Comparison of ENCODE assay signal across 22 cellular contexts in the genomic region with DNA sequence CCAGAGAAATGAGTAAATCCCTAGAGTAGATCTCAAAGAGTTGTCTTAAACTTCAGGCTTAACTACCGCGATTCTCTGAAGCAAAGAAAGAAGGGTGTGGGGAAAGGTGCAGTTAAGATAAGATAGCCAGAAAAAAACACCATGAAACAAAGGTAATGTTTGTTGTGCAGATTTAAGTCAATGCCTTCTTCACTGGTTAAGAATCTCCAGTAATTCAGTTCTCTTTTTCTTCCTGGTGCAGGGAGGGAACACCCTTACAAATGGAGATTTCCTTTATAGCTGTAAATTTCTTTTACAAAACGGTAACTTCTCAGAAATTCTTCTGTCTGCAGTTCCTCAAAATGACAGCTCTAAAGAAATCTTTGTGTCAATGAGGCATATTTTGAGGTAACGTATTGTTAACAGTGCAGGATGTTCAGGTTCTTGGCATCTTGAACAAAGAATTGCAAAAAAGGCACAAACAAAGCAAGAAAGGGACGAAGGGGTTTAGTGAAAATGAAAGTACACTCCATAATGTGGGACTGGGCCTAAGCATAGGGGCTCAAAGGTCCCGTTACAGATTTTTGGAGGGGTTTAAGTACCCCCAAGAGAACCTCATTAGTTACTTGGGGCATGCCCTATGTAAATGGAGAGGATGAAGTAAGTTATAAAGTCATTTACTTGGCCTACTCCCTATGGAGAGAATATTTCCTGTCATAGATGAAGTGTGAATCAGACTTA.
A peak's percentile ranks its signal among the peaks of the same experiment; 100 is the strongest.
DNase-seq lines count a peak whose midpoint lies in the region; FAIRE-seq and TF ChIP-seq lines count a peak whose summit lies in the region.
"Had no signal": no experiment of that assay in that cellular context is flagged by ENCODE, and none has a peak within 500 bp of the region (broad histone marks: within the 10 kb centered on the region; RNA-seq: fewer than 3 reads in every experiment).

No MANE protein-coding gene starts in this region.

- H3K4me1 ChIP-seq in Caco-2: 0 out of 2 replicates have a peak, but pooled peaks cover 5% of the 10 kb centered on the region
- peaks cover 29% of the 10 kb centered on the region for H3K4me1 ChIP-seq in HUES64 (ENCODE audit: insufficient read depth, low read length)
- H3K4me1 ChIP-seq in mesenchymal stem cell (ENCODE audit: control insufficient read depth, insufficient read depth, low read depth, low read length): no peaks in the 10 kb centered on the region
- H3K4me1 ChIP-seq: gastroesophageal sphincter, SJCRH30 had no signal

- CTCF ChIA-PET in Caco-2 (lab: Charles Lee): no interaction called here

- TF ChIP-seq CTCF in Caco-2 (IDR thresholded peaks at IDR 0.05; ENCODE audit: insufficient read depth in 1 of 2, low read depth in 1 of 2, low read length in 1 of 2, severe bottlenecking in 1 of 2, unreplicated experiment in 1 of 2): no peak

- DNase-seq in Caco-2 (no peak), mesenchymal stem cell (no peak), cerebellar nuclear complex (lab: John Stamatoyannopoulos, UW) (no peak), NCI-H146 (lab: John Stamatoyannopoulos, UW) (no peak)
- DNase-seq in activated CD4-positive, alpha-beta T cell treated with anti-CD3 and anti-CD28 coated beads, Interleukin-2, amount 50 U/mL, for 4 hours: no peak
- no peak for DNase-seq in activated effector memory CD4-positive, alpha-beta T cell treated with anti-CD3 and anti-CD28 coated beads, Interleukin-2, amount 50 U/mL, for 16 hours
- DNase-seq: activated CD4-positive, alpha-beta T cell treated with anti-CD3 and anti-CD28 coated beads for 1 hour; activated T-cell treated with anti-CD3 and anti-CD28 coated beads, Interleukin-2, amount 50 U/mL, for 1 hour; AML-193; DMS53; GF-D8; IMR-90; NCI-H1105 treated with DMSO at 0.1 percent for 48 hours; NCI-H2029 treated with DMSO at 0.1 percent for 48 hours; NCI-H2227 treated with DMSO at 0.1 percent for 48 hours; occipital lobe; SJCRH30; stimulated activated CD4-positive, alpha-beta T cell treated with anti-CD3 and anti-CD28 coated beads, Interleukin-1b, Interleukin-23, amount 100 ng/mL, for 48 hours; T-helper 1 cell had no signal

- no peaks in the 10 kb centered on the region for H3K9me3 ChIP-seq in Caco-2
- H3K9me3 ChIP-seq in HUES64 (ENCODE audit: insufficient read depth, low read depth, low read length): no peaks in the 10 kb centered on the region
- H3K9me3 ChIP-seq in mesenchymal stem cell (ENCODE audit: control insufficient read depth, low read length): no peaks in the 10 kb centered on the region
- H3K9me3 ChIP-seq: gastroesophageal sphincter, SJCRH30 had no signal

- no peak overlapping the region for H3K4ac ChIP-seq in mesenchymal stem cell (ENCODE audit: low read depth in 1 of 2, low read length in 2 of 2)

- H3K18ac ChIP-seq in mesenchymal stem cell (ENCODE audit: low read depth in 1 of 2, low read length in 2 of 2): no peak overlapping the region

- peak overlapping the region; percentile 38 for H3K4me3 Mint-ChIP-seq in Caco-2 (ENCODE audit: unreplicated experiment)

- H3K27me3 Mint-ChIP-seq in Caco-2 (ENCODE audit: insufficient read depth, unreplicated experiment): no peaks in the 10 kb centered on the region

- no peak overlapping the region for H4K8ac ChIP-seq in mesenchymal stem cell (ENCODE audit: low read length)

- no peak overlapping the region for H2BK120ac ChIP-seq in mesenchymal stem cell (ENCODE audit: low read depth, low read length)

- POLR2A ChIA-PET in Caco-2 (lab: Charles Lee): no interaction called here

- peak; percentile 47 for FAIRE-seq in colon (lab: Jason Lieb, UNC)

- H3K27me3 ChIP-seq in Caco-2 (replicated peaks; ENCODE audit: control insufficient read depth, insufficient read depth, low read length) (no peaks in the 10 kb centered on the region), HUES64 (ENCODE audit: insufficient read depth, low read length) (no peaks in the 10 kb centered on the region), mesenchymal stem cell (ENCODE audit: control insufficient read depth in 1 of 2, insufficient read depth in 1 of 2, low read length in 2 of 2) (no peaks in the 10 kb centered on the region)
- H3K27me3 ChIP-seq: gastroesophageal sphincter, SJCRH30 had no signal

- H4K91ac ChIP-seq in mesenchymal stem cell (ENCODE audit: low read length): no peak overlapping the region

- H3K23ac ChIP-seq in mesenchymal stem cell (ENCODE audit: low read length in 2 of 2): no peak overlapping the region

- H3K4me2 ChIP-seq in mesenchymal stem cell (ENCODE audit: low read length, poor library complexity, severe bottlenecking): no peak overlapping the region

- H2AFZ ChIP-seq in mesenchymal stem cell (ENCODE audit: low read depth, low read length): no peak overlapping the region

- no peaks in the 10 kb centered on the region for H3K9me3 Mint-ChIP-seq in Caco-2 (ENCODE audit: unreplicated experiment)

- H3K36me3 ChIP-seq in Caco-2 (ENCODE audit: control insufficient read depth, insufficient read depth, low read length): no peaks in the 10 kb centered on the region
- no peaks in the 10 kb centered on the region for H3K36me3 ChIP-seq in HUES64 (ENCODE audit: insufficient read depth, low read length)
- H3K36me3 ChIP-seq in mesenchymal stem cell (ENCODE audit: control insufficient read depth in 1 of 2, insufficient read depth in 2 of 2, low read depth in 1 of 2, low read length in 2 of 2): no peaks in the 10 kb centered on the region
- H3K36me3 ChIP-seq: gastroesophageal sphincter, SJCRH30 had no signal

- no peak overlapping the region for H2BK15ac ChIP-seq in mesenchymal stem cell (ENCODE audit: low read depth, poor library complexity, severe bottlenecking)

- H3K36me3 Mint-ChIP-seq in Caco-2 (ENCODE audit: insufficient read depth, unreplicated experiment): no peaks in the 10 kb centered on the region

- peak overlapping the region; percentile 6 for H3K27ac Mint-ChIP-seq in Caco-2 (ENCODE audit: unreplicated experiment)

- H3K4me1 Mint-ChIP-seq in Caco-2 (ENCODE audit: low read depth, unreplicated experiment): no peaks in the 10 kb centered on the region

- H3K79me1 ChIP-seq in mesenchymal stem cell (replicated peaks; ENCODE audit: low read length, poor library complexity, severe bottlenecking): no peaks in the 10 kb centered on the region

- H3K4me3 ChIP-seq in Caco-2 (ENCODE audit: low read depth, low read length) (no peak overlapping the region), HUES64 (ENCODE audit: low read length) (no peak overlapping the region), mesenchymal stem cell (ENCODE audit: insufficient read depth in 1 of 2, low read depth in 1 of 2, low read length in 2 of 2) (peak overlapping the region in 1 of 2 experiments; percentile 50)
- H3K4me3 ChIP-seq: gastroesophageal sphincter, SJCRH30 had no signal

- H2BK5ac ChIP-seq in mesenchymal stem cell (ENCODE audit: low read depth, low read length, poor library complexity, severe bottlenecking): no peak overlapping the region

- WGBS in HUES64: 4% methylated on average over 6 of the region's 6 CpGs
- WGBS in mesenchymal stem cell: 34% methylated on average over 5 of the region's 6 CpGs

- H3K9ac ChIP-seq in HUES64 (ENCODE audit: low read depth, low read length): peak overlapping the region; percentile 67
- peak overlapping the region; percentile 36 for H3K9ac ChIP-seq in mesenchymal stem cell (ENCODE audit: low read length)

- H3K14ac ChIP-seq in mesenchymal stem cell (ENCODE audit: low read length in 2 of 2): no peak overlapping the region

- no TSS peak for BruUV-seq in Caco-2 (replicated peaks; lab: Mats Ljungman, UMichigan)

- intact Hi-C loops in Caco-2 (cut with micrococcal nuclease; ENCODE audit: unreplicated experiment): no loop called here

- no peak overlapping the region for H2BK12ac ChIP-seq in mesenchymal stem cell (ENCODE audit: low read length in 2 of 2)

- H2AK5ac ChIP-seq in mesenchymal stem cell (ENCODE audit: low read length, severe bottlenecking): no peak overlapping the region

- H3K27ac ChIP-seq in HUES64 (ENCODE audit: low read depth, low read length): peak overlapping the region; percentile 98
- no peak overlapping the region for H3K27ac ChIP-seq in mesenchymal stem cell (ENCODE audit: low read length, poor library complexity, severe bottlenecking)
- H3K27ac ChIP-seq: gastroesophageal sphincter, SJCRH30 had no signal
